Comparison of ENCODE assay signal across 1 cellular context in genomic region chr2:54377901-54378493, GRCh38.
TF ChIP-seq lines count a peak whose summit lies in the region.

No MANE protein-coding gene starts in this region.

TF ChIP-seq in H1, 55 proteins besides CTCF, POLR2A, EP300 and RAD21 (continued from another document):
- TF ChIP-seq MAX (IDR thresholded peaks at IDR 0.05): no peak
